7 cellular contexts compared by ENCODE assay signal in the genomic region with DNA sequence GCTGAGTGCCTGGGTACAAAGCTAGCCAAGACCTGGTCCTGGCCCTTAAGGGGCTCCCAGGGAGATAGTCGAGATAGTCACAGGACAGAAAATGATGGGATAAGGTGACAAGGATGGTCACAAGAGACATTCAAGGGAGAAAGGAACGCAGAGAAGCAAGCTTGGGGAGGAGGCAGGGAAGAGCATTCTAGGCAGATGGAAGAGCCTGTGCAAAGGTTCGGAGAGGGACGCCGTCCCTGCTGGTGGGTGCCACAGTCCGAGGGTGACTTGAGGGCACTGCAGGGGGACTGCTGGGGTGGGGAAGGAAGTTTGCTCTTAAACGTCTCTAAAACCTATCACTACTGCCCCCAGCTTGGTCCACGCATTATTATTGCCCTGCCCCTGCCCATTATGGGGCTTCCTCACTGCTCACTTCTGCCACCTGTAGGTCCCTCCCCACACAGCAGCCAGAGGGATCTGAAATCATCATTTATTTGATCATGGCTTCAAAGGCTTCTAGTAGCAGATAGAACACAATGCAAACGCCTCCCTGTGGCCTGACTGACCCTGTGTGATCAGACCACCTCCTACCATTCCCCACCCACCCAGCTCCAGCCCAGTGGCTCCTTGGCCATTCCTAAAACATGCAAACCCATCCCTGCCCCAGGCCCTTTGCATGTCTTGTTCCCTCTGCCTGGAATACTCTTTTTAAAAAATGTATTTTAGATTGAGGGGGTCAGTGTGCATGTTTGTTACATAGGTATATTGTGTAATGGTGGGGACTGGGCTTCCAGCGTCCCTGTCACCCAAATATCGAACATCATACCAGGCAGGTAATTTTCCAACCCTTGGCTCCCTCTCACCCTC.
DNase-seq lines count a peak whose midpoint lies in the region; ATAC-seq and TF ChIP-seq lines count a peak whose summit lies in the region.

No MANE protein-coding gene starts in this region.

- DNase-seq in NCI-H460 (ENCODE audit: extremely low read depth, low read depth) = peak; percentile 31
- peak; percentile 26 for DNase-seq in activated T-cell treated with anti-CD3 and anti-CD28 coated beads for 1 hour (ENCODE audit: low read depth)
- DNase-seq in foreskin keratinocyte = no peak
- DNase-seq in stimulated activated CD4-positive, alpha-beta T cell treated with anti-CD3 and anti-CD28 coated beads, TNF-alpha, amount 100 ng/mL, for 24 hours (ENCODE audit: low read depth in 3 of 3) = peak; percentile 23 to 59 (median 24)
- no peak for DNase-seq in cerebellar cortex (ENCODE audit: low spot score)

- peak; percentile 76 for TF ChIP-seq CTCF in GM12874 (IDR thresholded peaks at IDR 0.05; ENCODE audit: insufficient read depth, low read depth, low read length)
- peak; percentile 67 for TF ChIP-seq CTCF in foreskin keratinocyte (conservative IDR thresholded peaks at IDR 0.05)

- H3K4me1 ChIP-seq in foreskin keratinocyte = no peaks in the 10 kb centered on the region

- peaks cover 2% of the 10 kb centered on the region for H3K27me3 ChIP-seq in foreskin keratinocyte

- H3K27ac ChIP-seq in foreskin keratinocyte = no peak overlapping the region

- ATAC-seq in foreskin keratinocyte (peak; percentile 21), HG02852 (IDR thresholded peaks at IDR 0.05; ENCODE audit: unreplicated experiment) (no peak)

Comparison
In these comparisons a context has a peak if more than half of its experiments do, and no peak if none do; other contexts are left out.
1. DNase-seq: peak in NCI-H460 (single experiment), activated T-cell treated with anti-CD3 and anti-CD28 coated beads for 1 hour (single experiment) and stimulated activated CD4-positive, alpha-beta T cell treated with anti-CD3 and anti-CD28 coated beads, TNF-alpha, amount 100 ng/mL, for 24 hours (3 of 3); none in foreskin keratinocyte (0 of 2) and cerebellar cortex (single experiment).